In genomic region chr3:25899352-25900101, GRCh38 we compare ENCODE assay signal across 23 cellular contexts.
"Had no signal": no experiment of that assay in that cellular context is flagged by ENCODE, and none has a peak within 500 bp of the region (broad histone marks: within the 10 kb centered on the region; RNA-seq: fewer than 3 reads in every experiment).

No MANE protein-coding gene starts in this region.

- ATAC-seq: activated CD8-positive, alpha-beta memory T cell treated with anti-CD3 and anti-CD28 coated beads, Interleukin-2, amount 10 ng/mL, durations not matched to agents 7 days and 5 days; activated CD8-positive, alpha-beta T cell treated with anti-CD3 and anti-CD28 coated beads for 36 hours; activated naive CD4-positive, alpha-beta T cell treated with anti-CD3 and anti-CD28 coated beads, Interleukin-2, amount 50 U/mL, for 72 hours; sciatic nerve; stimulated activated effector memory CD8-positive, alpha-beta T cell treated with anti-CD3 and anti-CD28 coated beads, Interleukin-12 subunit alpha, Interleukin-12 subunit beta, amount 100 ng/mL, for 72 hours had no signal

- H3K4me3 ChIP-seq: esophagus squamous epithelium, left ventricle myocardium inferior, lung, ovary, vagina had no signal

- H3K4me1 ChIP-seq: esophagus squamous epithelium, left ventricle myocardium inferior, vagina had no signal

- H3K36me3 ChIP-seq: esophagus squamous epithelium, left ventricle myocardium inferior, ovary, vagina had no signal

- H3K27me3 ChIP-seq: esophagus squamous epithelium, ovary, vagina had no signal

- DNase-seq: activated B cell treated with CpG ODN at 0.5 μM for 24 hours; activated CD4-positive, alpha-beta T cell treated with anti-CD3 and anti-CD28 coated beads, Interleukin-2, amount 50 U/mL, for 1 hour; activated CD8-positive, alpha-beta memory T cell treated with anti-CD3 and anti-CD28 coated beads, Interleukin-2, amount 10 ng/mL, durations not matched to agents 7 days and 5 days; activated CD8-positive, alpha-beta T cell treated with anti-CD3 and anti-CD28 coated beads for 36 hours; activated naive CD4-positive, alpha-beta T cell; activated T-cell treated with anti-CD3 and anti-CD28 coated beads, Interleukin-2, amount 50 U/mL, for 48 hours; anterior cingulate cortex; dermis blood vessel endothelial cell; effector CD4-positive, alpha-beta T cell; esophagus squamous epithelium; foreskin melanocyte; kidney glomerular epithelial cell; left ventricle myocardium inferior; ovary; small intestine; stimulated activated CD4-positive, alpha-beta T cell treated with anti-CD3 and anti-CD28 coated beads, Interleukin-4, amount 100 ng/mL, for 24 hours; T-helper 9 cell had no signal

- H3K27ac ChIP-seq: epithelial cell of prostate, esophagus squamous epithelium, left ventricle myocardium inferior, ovary, vagina had no signal

- H3K9me3 ChIP-seq: esophagus squamous epithelium, left ventricle myocardium inferior, ovary, vagina had no signal
